1 cellular context compared by ENCODE assay signal in genomic region chr3:182970811-182971418, GRCh38.
TF ChIP-seq lines count a peak whose summit lies in the region.

No MANE protein-coding gene starts in this region.

TF ChIP-seq in HepG2, 621 proteins besides CTCF, POLR2A, EP300 and RAD21 (continues in another document):
- TF ChIP-seq CREB1 (IDR thresholded peaks at IDR 0.05) = no peak
- TF ChIP-seq CREB1 (CRISPR knock-in tag; IDR thresholded peaks at IDR 0.05) = no peak; the same call in 1 of the 2 replicates
- TF ChIP-seq ZNF382 (CRISPR knock-in tag; IDR thresholded peaks at IDR 0.05; ENCODE audit: borderline replicate concordance) = no peak
- TF ChIP-seq ZNF274 (CRISPR knock-in tag; IDR thresholded peaks at IDR 0.05) = no peak
- TF ChIP-seq, protein P1, sequence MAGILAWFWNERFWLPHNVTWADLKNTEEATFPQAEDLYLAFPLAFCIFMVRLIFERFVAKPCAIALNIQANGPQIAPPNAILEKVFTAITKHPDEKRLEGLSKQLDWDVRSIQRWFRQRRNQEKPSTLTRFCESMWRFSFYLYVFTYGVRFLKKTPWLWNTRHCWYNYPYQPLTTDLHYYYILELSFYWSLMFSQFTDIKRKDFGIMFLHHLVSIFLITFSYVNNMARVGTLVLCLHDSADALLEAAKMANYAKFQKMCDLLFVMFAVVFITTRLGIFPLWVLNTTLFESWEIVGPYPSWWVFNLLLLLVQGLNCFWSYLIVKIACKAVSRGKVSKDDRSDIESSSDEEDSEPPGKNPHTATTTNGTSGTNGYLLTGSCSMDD (CRISPR knock-in tag; IDR thresholded peaks at IDR 0.05) = no peak
- peak; percentile 66 for TF ChIP-seq ZEB1 (IDR thresholded peaks at IDR 0.05; ENCODE audit: insufficient replicate concordance, low read depth)
- TF ChIP-seq ZNF687 (CRISPR knock-in tag; IDR thresholded peaks at IDR 0.05) = no peak
- TF ChIP-seq DDIT3 (CRISPR knock-in tag; IDR thresholded peaks at IDR 0.05) = no peak
- TF ChIP-seq TERF1 (CRISPR knock-in tag; IDR thresholded peaks at IDR 0.05) = no peak
- no peak for TF ChIP-seq ZFP91 (CRISPR knock-in tag; IDR thresholded peaks at IDR 0.05; ENCODE audit: borderline replicate concordance)
- TF ChIP-seq ZNF567 (CRISPR knock-in tag; IDR thresholded peaks at IDR 0.05; ENCODE audit: borderline replicate concordance) = no peak
- no peak for TF ChIP-seq ETV6 (CRISPR knock-in tag; conservative IDR thresholded peaks at IDR 0.05)
- TF ChIP-seq, protein P2, sequence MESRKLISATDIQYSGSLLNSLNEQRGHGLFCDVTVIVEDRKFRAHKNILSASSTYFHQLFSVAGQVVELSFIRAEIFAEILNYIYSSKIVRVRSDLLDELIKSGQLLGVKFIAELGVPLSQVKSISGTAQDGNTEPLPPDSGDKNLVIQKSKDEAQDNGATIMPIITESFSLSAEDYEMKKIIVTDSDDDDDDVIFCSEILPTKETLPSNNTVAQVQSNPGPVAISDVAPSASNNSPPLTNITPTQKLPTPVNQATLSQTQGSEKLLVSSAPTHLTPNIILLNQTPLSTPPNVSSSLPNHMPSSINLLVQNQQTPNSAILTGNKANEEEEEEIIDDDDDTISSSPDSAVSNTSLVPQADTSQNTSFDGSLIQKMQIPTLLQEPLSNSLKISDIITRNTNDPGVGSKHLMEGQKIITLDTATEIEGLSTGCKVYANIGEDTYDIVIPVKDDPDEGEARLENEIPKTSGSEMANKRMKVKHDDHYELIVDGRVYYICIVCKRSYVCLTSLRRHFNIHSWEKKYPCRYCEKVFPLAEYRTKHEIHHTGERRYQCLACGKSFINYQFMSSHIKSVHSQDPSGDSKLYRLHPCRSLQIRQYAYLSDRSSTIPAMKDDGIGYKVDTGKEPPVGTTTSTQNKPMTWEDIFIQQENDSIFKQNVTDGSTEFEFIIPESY (CRISPR knock-in tag; IDR thresholded peaks at IDR 0.05) = no peak
- TF ChIP-seq, protein P3, sequence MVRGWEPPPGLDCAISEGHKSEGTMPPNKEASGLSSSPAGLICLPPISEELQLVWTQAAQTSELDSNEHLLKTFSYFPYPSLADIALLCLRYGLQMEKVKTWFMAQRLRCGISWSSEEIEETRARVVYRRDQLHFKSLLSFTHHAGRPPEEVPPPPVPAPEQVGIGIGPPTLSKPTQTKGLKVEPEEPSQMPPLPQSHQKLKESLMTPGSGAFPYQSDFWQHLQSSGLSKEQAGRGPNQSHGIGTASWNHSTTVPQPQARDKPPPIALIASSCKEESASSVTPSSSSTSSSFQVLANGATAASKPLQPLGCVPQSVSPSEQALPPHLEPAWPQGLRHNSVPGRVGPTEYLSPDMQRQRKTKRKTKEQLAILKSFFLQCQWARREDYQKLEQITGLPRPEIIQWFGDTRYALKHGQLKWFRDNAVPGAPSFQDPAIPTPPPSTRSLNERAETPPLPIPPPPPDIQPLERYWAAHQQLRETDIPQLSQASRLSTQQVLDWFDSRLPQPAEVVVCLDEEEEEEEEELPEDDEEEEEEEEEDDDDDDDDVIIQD (CRISPR knock-in tag; IDR thresholded peaks at IDR 0.05; ENCODE audit: low read depth) = peak; percentile 70; the same call in 1 of the 2 replicates
- no peak for TF ChIP-seq FOXC1 (CRISPR knock-in tag; IDR thresholded peaks at IDR 0.05; ENCODE audit: borderline replicate concordance)
- peak; percentile 14; the same call in 1 of the 2 replicates for TF ChIP-seq RARA (CRISPR knock-in tag; IDR thresholded peaks at IDR 0.05)
- TF ChIP-seq ASH2L (IDR thresholded peaks at IDR 0.05; ENCODE audit: insufficient read length, low read depth, low read length) = peak; percentile 38
- TF ChIP-seq U2AF2 (IDR thresholded peaks at IDR 0.05; ENCODE audit: low read depth, low read length) = no peak
- TF ChIP-seq POLR2AphosphoS2 (IDR thresholded peaks at IDR 0.05; ENCODE audit: low read depth, low read length) = no peak
- TF ChIP-seq ZNF512B (CRISPR knock-in tag; IDR thresholded peaks at IDR 0.05; ENCODE audit: borderline replicate concordance) = no peak
- no peak for TF ChIP-seq ZNF557 (CRISPR knock-in tag; IDR thresholded peaks at IDR 0.05)
- TF ChIP-seq ZNF75D (CRISPR knock-in tag; IDR thresholded peaks at IDR 0.05; ENCODE audit: borderline replicate concordance) = no peak
- TF ChIP-seq ZNF292 (CRISPR knock-in tag; IDR thresholded peaks at IDR 0.05; ENCODE audit: borderline replicate concordance, low read depth) = no peak
- TF ChIP-seq MIXL1 (CRISPR knock-in tag; IDR thresholded peaks at IDR 0.05) = 0 out of 2 replicates have a peak, but pooled peaks have one; percentile 32
- TF ChIP-seq, protein P4, sequence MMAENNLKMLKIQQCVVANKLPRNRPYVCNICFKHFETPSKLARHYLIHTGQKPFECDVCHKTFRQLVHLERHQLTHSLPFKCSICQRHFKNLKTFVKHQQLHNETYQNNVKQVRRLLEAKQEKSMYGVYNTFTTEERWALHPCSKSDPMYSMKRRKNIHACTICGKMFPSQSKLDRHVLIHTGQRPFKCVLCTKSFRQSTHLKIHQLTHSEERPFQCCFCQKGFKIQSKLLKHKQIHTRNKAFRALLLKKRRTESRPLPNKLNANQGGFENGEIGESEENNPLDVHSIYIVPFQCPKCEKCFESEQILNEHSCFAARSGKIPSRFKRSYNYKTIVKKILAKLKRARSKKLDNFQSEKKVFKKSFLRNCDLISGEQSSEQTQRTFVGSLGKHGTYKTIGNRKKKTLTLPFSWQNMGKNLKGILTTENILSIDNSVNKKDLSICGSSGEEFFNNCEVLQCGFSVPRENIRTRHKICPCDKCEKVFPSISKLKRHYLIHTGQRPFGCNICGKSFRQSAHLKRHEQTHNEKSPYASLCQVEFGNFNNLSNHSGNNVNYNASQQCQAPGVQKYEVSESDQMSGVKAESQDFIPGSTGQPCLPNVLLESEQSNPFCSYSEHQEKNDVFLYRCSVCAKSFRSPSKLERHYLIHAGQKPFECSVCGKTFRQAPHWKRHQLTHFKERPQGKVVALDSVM (CRISPR knock-in tag; IDR thresholded peaks at IDR 0.05) = 0 out of 2 replicates have a peak, but pooled peaks have one; percentile 56
- TF ChIP-seq ZSCAN21 (CRISPR knock-in tag; IDR thresholded peaks at IDR 0.05; ENCODE audit: borderline replicate concordance) = no peak
- no peak for TF ChIP-seq TOPORS (CRISPR knock-in tag; IDR thresholded peaks at IDR 0.05)
- no peak for TF ChIP-seq PLRG1 (conservative IDR thresholded peaks at IDR 0.05)
- TF ChIP-seq, protein P5, sequence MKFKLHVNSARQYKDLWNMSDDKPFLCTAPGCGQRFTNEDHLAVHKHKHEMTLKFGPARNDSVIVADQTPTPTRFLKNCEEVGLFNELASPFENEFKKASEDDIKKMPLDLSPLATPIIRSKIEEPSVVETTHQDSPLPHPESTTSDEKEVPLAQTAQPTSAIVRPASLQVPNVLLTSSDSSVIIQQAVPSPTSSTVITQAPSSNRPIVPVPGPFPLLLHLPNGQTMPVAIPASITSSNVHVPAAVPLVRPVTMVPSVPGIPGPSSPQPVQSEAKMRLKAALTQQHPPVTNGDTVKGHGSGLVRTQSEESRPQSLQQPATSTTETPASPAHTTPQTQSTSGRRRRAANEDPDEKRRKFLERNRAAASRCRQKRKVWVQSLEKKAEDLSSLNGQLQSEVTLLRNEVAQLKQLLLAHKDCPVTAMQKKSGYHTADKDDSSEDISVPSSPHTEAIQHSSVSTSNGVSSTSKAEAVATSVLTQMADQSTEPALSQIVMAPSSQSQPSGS (CRISPR knock-in tag; IDR thresholded peaks at IDR 0.05) = no peak
- no peak for TF ChIP-seq JUND (CRISPR knock-in tag; IDR thresholded peaks at IDR 0.05)
- TF ChIP-seq CENPX (CRISPR knock-in tag; IDR thresholded peaks at IDR 0.05) = no peak
- TF ChIP-seq GLI4 (CRISPR knock-in tag; IDR thresholded peaks at IDR 0.05; ENCODE audit: borderline replicate concordance) = no peak
- TF ChIP-seq ZNF782 (CRISPR knock-in tag; IDR thresholded peaks at IDR 0.05; ENCODE audit: borderline replicate concordance) = no peak
- no peak for TF ChIP-seq YEATS2 (CRISPR knock-in tag; IDR thresholded peaks at IDR 0.05; ENCODE audit: borderline replicate concordance)
- no peak for TF ChIP-seq KAT8 (CRISPR knock-in tag; IDR thresholded peaks at IDR 0.05)
- no peak for TF ChIP-seq SAFB2 (CRISPR knock-in tag; IDR thresholded peaks at IDR 0.05; ENCODE audit: borderline replicate concordance, low read depth)
- TF ChIP-seq ZNF652 (CRISPR knock-in tag; IDR thresholded peaks at IDR 0.05; ENCODE audit: borderline replicate concordance, low read depth) = 0 out of 2 replicates have a peak, but pooled peaks have one; percentile 30
- no peak for TF ChIP-seq ZNF773 (CRISPR knock-in tag; IDR thresholded peaks at IDR 0.05; ENCODE audit: borderline replicate concordance)
- no peak for TF ChIP-seq MAZ (IDR thresholded peaks at IDR 0.05; ENCODE audit: borderline replicate concordance, low read depth, low read length)
- no peak for TF ChIP-seq MAZ (CRISPR knock-in tag; IDR thresholded peaks at IDR 0.05; ENCODE audit: low read depth)
- TF ChIP-seq, protein P6, sequence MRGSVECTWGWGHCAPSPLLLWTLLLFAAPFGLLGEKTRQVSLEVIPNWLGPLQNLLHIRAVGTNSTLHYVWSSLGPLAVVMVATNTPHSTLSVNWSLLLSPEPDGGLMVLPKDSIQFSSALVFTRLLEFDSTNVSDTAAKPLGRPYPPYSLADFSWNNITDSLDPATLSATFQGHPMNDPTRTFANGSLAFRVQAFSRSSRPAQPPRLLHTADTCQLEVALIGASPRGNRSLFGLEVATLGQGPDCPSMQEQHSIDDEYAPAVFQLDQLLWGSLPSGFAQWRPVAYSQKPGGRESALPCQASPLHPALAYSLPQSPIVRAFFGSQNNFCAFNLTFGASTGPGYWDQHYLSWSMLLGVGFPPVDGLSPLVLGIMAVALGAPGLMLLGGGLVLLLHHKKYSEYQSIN (CRISPR knock-in tag; IDR thresholded peaks at IDR 0.05; ENCODE audit: borderline replicate concordance) = no peak
- TF ChIP-seq NR1H2 (CRISPR knock-in tag; IDR thresholded peaks at IDR 0.05; ENCODE audit: borderline replicate concordance, low read depth) = no peak
- TF ChIP-seq ZNF260 (CRISPR knock-in tag; IDR thresholded peaks at IDR 0.05; ENCODE audit: borderline replicate concordance, low read depth) = no peak
